In genomic region chr3:172083995-172084409, GRCh38 we compare ENCODE assay signal across 1 cellular context.
TF ChIP-seq lines count a peak whose summit lies in the region.

No MANE protein-coding gene starts in this region.

TF ChIP-seq in HepG2, 621 proteins besides CTCF, POLR2A, EP300 and RAD21 (continued from another document and continues in another):
- no peak for TF ChIP-seq KIAA2018 (CRISPR knock-in tag; IDR thresholded peaks at IDR 0.05; ENCODE audit: borderline replicate concordance)
- no peak for TF ChIP-seq CBX2 (IDR thresholded peaks at IDR 0.05; ENCODE audit: low read depth, low read length)
- no peak for TF ChIP-seq CBX2 (CRISPR knock-in tag; IDR thresholded peaks at IDR 0.05; ENCODE audit: low read depth)
- TF ChIP-seq IKZF4 (CRISPR knock-in tag; IDR thresholded peaks at IDR 0.05; ENCODE audit: borderline replicate concordance, low read depth, not compliant biosample characterization): no peak
- no peak; a peak in 1 of 4 replicates for TF ChIP-seq HMGXB4 (CRISPR knock-in tag; IDR thresholded peaks at IDR 0.05; ENCODE audit: borderline replicate concordance in 1 of 2, low read depth in 1 of 2)
- no peak for TF ChIP-seq ZNF225 (CRISPR knock-in tag; IDR thresholded peaks at IDR 0.05)
- no peak for TF ChIP-seq ZZZ3 (CRISPR knock-in tag; IDR thresholded peaks at IDR 0.05; ENCODE audit: borderline replicate concordance)
- no peak for TF ChIP-seq ZBTB20 (CRISPR knock-in tag; IDR thresholded peaks at IDR 0.05; ENCODE audit: borderline replicate concordance, low read depth)
- no peak for TF ChIP-seq TRAFD1 (CRISPR knock-in tag; IDR thresholded peaks at IDR 0.05; ENCODE audit: borderline replicate concordance)
- peak; percentile 48; the same call in 1 of the 2 replicates for TF ChIP-seq ZNF350 (CRISPR knock-in tag; IDR thresholded peaks at IDR 0.05; ENCODE audit: borderline replicate concordance, low read depth)
- peak; percentile 56; the same call in 1 of the 2 replicates for TF ChIP-seq ZNF607 (CRISPR knock-in tag; IDR thresholded peaks at IDR 0.05; ENCODE audit: borderline replicate concordance)
- TF ChIP-seq HOXA5 (CRISPR knock-in tag; IDR thresholded peaks at IDR 0.05): no peak
- no peak for TF ChIP-seq ZBTB2 (CRISPR knock-in tag; IDR thresholded peaks at IDR 0.05; ENCODE audit: low read depth)
- no peak for TF ChIP-seq ZBTB7A (CRISPR knock-in tag; IDR thresholded peaks at IDR 0.05)
- no peak for TF ChIP-seq HIVEP1 (CRISPR knock-in tag; IDR thresholded peaks at IDR 0.05)
- TF ChIP-seq BRCA1 (CRISPR knock-in tag; IDR thresholded peaks at IDR 0.05): no peak
- no peak for TF ChIP-seq ZMAT5 (CRISPR knock-in tag; IDR thresholded peaks at IDR 0.05; ENCODE audit: borderline replicate concordance, low read depth)
- TF ChIP-seq MXD3 (CRISPR knock-in tag; IDR thresholded peaks at IDR 0.05): no peak
- TF ChIP-seq ZC3H4 (CRISPR knock-in tag; IDR thresholded peaks at IDR 0.05; ENCODE audit: borderline replicate concordance): no peak
- no peak for TF ChIP-seq NRL (CRISPR knock-in tag; IDR thresholded peaks at IDR 0.05; ENCODE audit: borderline replicate concordance)
- no peak for TF ChIP-seq ZNF7 (CRISPR knock-in tag; IDR thresholded peaks at IDR 0.05)
- 0 out of 2 replicates have a peak, but pooled peaks have one; percentile 44 for TF ChIP-seq MEF2D (CRISPR knock-in tag; IDR thresholded peaks at IDR 0.05)
- no peak for TF ChIP-seq SSRP1 (CRISPR knock-in tag; IDR thresholded peaks at IDR 0.05)
- no peak for TF ChIP-seq PRDM15 (CRISPR knock-in tag; IDR thresholded peaks at IDR 0.05)
- no peak for TF ChIP-seq ZNF616 (CRISPR knock-in tag; IDR thresholded peaks at IDR 0.05; ENCODE audit: low read depth)
- no peak for TF ChIP-seq REPIN1 (CRISPR knock-in tag; IDR thresholded peaks at IDR 0.05; ENCODE audit: borderline replicate concordance, low read depth)
- TF ChIP-seq JUND (CRISPR knock-in tag; IDR thresholded peaks at IDR 0.05): no peak
- TF ChIP-seq MIER2 (CRISPR knock-in tag; IDR thresholded peaks at IDR 0.05): no peak
- TF ChIP-seq MXD1 (CRISPR knock-in tag; IDR thresholded peaks at IDR 0.05): no peak
- peak; percentile 77 for TF ChIP-seq SOX5 (CRISPR knock-in tag; IDR thresholded peaks at IDR 0.05; ENCODE audit: borderline replicate concordance)
- TF ChIP-seq ZNF232 (CRISPR knock-in tag; IDR thresholded peaks at IDR 0.05; ENCODE audit: borderline replicate concordance): peak; percentile 93; the same call in 1 of the 2 replicates
- TF ChIP-seq RBFOX2 (IDR thresholded peaks at IDR 0.05; ENCODE audit: low read depth, low read length): no peak
- TF ChIP-seq ZBTB34 (CRISPR knock-in tag; IDR thresholded peaks at IDR 0.05): no peak
- no peak for TF ChIP-seq SIX1 (CRISPR knock-in tag; IDR thresholded peaks at IDR 0.05; ENCODE audit: borderline replicate concordance)
- TF ChIP-seq ZNF782 (CRISPR knock-in tag; IDR thresholded peaks at IDR 0.05; ENCODE audit: borderline replicate concordance): no peak
- TF ChIP-seq BATF2 (CRISPR knock-in tag; IDR thresholded peaks at IDR 0.05): no peak
- TF ChIP-seq SETDB1 (CRISPR knock-in tag; IDR thresholded peaks at IDR 0.05; ENCODE audit: borderline replicate concordance): no peak
- peak; percentile 44 for TF ChIP-seq MED8 (CRISPR knock-in tag; IDR thresholded peaks at IDR 0.05; ENCODE audit: insufficient replicate concordance)
- TF ChIP-seq ZFY (CRISPR knock-in tag; IDR thresholded peaks at IDR 0.05): no peak
- TF ChIP-seq PPARG (CRISPR knock-in tag; conservative IDR thresholded peaks at IDR 0.05): peak; percentile 72
- no peak for TF ChIP-seq MXD4 (CRISPR knock-in tag; IDR thresholded peaks at IDR 0.05)
- no peak for TF ChIP-seq SKI (IDR thresholded peaks at IDR 0.05; ENCODE audit: partially characterized antibody)
